Comparison of ENCODE assay signal across 20 cellular contexts in the genomic region with DNA sequence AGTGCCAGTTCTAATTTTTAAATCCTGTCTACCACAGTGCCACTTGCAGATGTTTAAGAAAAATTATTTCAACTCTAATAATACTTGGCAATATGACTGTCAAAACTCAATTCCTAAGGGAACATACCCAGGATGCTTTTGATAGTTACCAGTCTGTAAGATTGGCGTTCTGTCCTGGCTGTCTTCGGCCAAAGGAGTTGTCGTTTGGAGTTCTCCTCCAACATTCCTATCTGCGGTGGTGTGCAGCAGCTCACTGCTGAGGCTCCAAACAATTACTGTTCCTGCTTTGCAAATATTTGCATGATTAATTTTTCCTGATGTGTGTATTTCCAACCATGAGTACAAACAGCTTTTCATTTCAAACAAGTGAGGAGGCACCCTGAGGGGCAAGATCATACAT.
"Had no signal": no experiment of that assay in that cellular context is flagged by ENCODE, and none has a peak within 500 bp of the region (broad histone marks: within the 10 kb centered on the region; RNA-seq: fewer than 3 reads in every experiment).

No MANE protein-coding gene starts in this region.

- H3K36me3 ChIP-seq: adrenal gland, right lobe of liver, tibial nerve had no signal

- DNase-seq: activated CD4-positive, alpha-beta memory T cell treated with anti-CD3 and anti-CD28 coated beads for 36 hours; activated CD4-positive, alpha-beta T cell treated with anti-CD3 and anti-CD28 coated beads, Interleukin-2, amount 10 ng/mL, durations not matched to agents 24 days and 14 days; activated CD4-positive, CD25-positive, alpha-beta regulatory T cell treated with anti-CD3 and anti-CD28 coated beads, Interleukin-2, amount 50 U/mL, for 72 hours; activated CD8-positive, alpha-beta memory T cell treated with anti-CD3 and anti-CD28 coated beads, Interleukin-2, amount 50 U/mL, for 4 hours; activated effector memory CD4-positive, alpha-beta T cell treated with anti-CD3 and anti-CD28 coated beads, Interleukin-2, amount 50 U/mL, for 16 hours; activated naive CD4-positive, alpha-beta T cell treated with anti-CD3 and anti-CD28 coated beads for 36 hours; activated naive CD8-positive, alpha-beta T cell treated with anti-CD3 and anti-CD28 coated beads for 36 hours; activated T-cell treated with anti-CD3 and anti-CD28 coated beads, Interleukin-2, amount 50 U/mL, for 1 hour; adrenal gland; aorta; cortex of kidney; effector memory CD8-positive, alpha-beta T cell; erythroblast; head of caudate nucleus; natural killer cell; right lobe of liver; stimulated activated CD4-positive, alpha-beta T cell treated with anti-CD3 and anti-CD28 coated beads, Interleukin-2, amount 100 ng/mL, for 48 hours; stimulated activated naive CD4-positive, alpha-beta T cell treated with Interleukin-2 at 50 U/mL for 16 hours; T-helper 1 cell had no signal

- ATAC-seq: effector memory CD8-positive, alpha-beta T cell; natural killer cell; right lobe of liver had no signal

- H3K9me3 ChIP-seq: adrenal gland, right lobe of liver, tibial nerve had no signal

- H3K27me3 ChIP-seq: adrenal gland, right lobe of liver, tibial nerve had no signal

- H3K4me1 ChIP-seq: adrenal gland, right lobe of liver, tibial nerve had no signal

- H3K27ac ChIP-seq: adrenal gland, right lobe of liver, tibial nerve had no signal

- H3K4me3 ChIP-seq: adrenal gland, right lobe of liver, tibial nerve had no signal
